ENCODE assay signal across 19 cellular contexts in the genomic region with DNA sequence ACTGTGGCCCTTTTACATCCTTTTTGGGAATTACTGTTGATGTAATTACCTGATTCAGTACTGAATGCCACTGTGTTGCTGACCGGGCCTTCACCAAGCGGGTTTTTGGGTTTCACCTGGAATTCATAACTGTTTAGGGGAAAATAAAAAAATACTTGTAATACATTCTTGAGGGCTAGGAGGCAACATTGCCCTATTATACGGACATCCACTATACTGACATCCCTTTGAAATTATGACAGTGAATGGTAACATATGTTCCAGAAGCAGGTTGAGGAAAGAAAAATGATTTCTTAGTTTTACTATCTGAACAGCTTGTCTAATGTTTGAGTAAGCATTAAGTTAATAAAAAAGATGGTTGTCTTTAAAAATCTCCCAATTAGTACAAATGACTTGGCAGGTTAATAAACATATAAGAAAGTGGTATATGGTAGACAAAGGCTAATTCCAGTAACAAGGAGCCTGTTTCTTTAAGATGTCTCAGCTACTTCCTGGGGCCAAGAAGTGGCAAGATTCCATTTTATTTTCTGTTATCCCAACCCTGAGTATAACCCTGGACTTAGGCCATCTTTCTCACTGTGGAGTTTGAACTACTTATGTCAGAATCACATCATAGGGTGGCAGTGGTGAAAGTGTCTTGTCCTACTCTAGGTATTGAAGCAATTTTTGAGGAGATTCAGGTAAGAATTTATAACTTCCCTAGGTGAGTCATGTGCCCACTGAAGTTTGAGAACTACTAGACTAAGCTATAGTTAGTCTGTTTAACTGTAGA. TPM values are rescaled to one million over a fixed set of nuclear protein-coding genes. Genes with fewer than 3 reads are reported as not detected.
DNase-seq lines count a peak whose midpoint lies in the region; ATAC-seq and TF ChIP-seq lines count a peak whose summit lies in the region.
"Had no signal": no experiment of that assay in that cellular context is flagged by ENCODE, and none has a peak within 500 bp of the region (broad histone marks: within the 10 kb centered on the region; RNA-seq: fewer than 3 reads in every experiment).

No MANE protein-coding gene starts in this region.

- no peak for TF ChIP-seq CTCF in osteoblast (IDR thresholded peaks at IDR 0.05; ENCODE audit: extremely low read depth, low read depth, low read length)
- no peak for TF ChIP-seq CTCF in progenitor cell of endocrine pancreas (IDR thresholded peaks at IDR 0.05; ENCODE audit: unreplicated experiment)

- DNase-seq in Karpas-422, result peak; percentile 19
- DNase-seq in SK-N-MC (ENCODE audit: low read depth, low spot score), result no peak
- peak; percentile 52 for DNase-seq in fibroblast of peridontal ligament (ENCODE audit: extremely low read depth)
- no peak for DNase-seq in osteoblast (ENCODE audit: insufficient read length, low spot score, missing footprints)
- DNase-seq in progenitor cell of endocrine pancreas (ENCODE audit: low spot score, unreplicated experiment), result no peak
- DNase-seq in 8988T, result no peak
- DNase-seq in stimulated activated CD8-positive, alpha-beta memory T cell treated with anti-CD3 and anti-CD28 coated beads, Interleukin-4, amount 100 ng/mL, for 48 hours, result no peak
- DNase-seq: activated CD4-positive, alpha-beta T cell treated with anti-CD3 and anti-CD28 coated beads, Interleukin-2, amount 50 U/mL, for 1 hour; activated CD8-positive, alpha-beta memory T cell treated with anti-CD3 and anti-CD28 coated beads, Interleukin-2, amount 50 U/mL, for 4 hours; activated gamma-delta T cell treated with Interleukin-2 at 50 U/mL for 16 hours; anterior cingulate cortex; BE2C; GOT3; hippocampal formation; mesenchymal stem cell; naive thymus-derived CD4-positive, alpha-beta T cell; NCI-H1436; stimulated activated CD4-positive, alpha-beta T cell treated with anti-CD3 and anti-CD28 coated beads, Interleukin-4, amount 100 ng/mL, for 24 hours had no signal

- H3K4me1 ChIP-seq in Karpas-422 (ENCODE audit: low read length), result no peaks in the 10 kb centered on the region
- peaks cover 10% of the 10 kb centered on the region for H3K4me1 ChIP-seq in osteoblast (ENCODE audit: insufficient read depth, low read length)
- H3K4me1 ChIP-seq: BE2C had no signal

- no peaks in the 10 kb centered on the region for H3K9me3 Mint-ChIP-seq in progenitor cell of endocrine pancreas (ENCODE audit: low read depth)
- H3K9me3 Mint-ChIP-seq: naive thymus-derived CD4-positive, alpha-beta T cell had no signal

- H3K27ac ChIP-seq in Karpas-422 (ENCODE audit: low read length) (no peak overlapping the region), SK-N-MC (0 out of 2 replicates have a peak overlapping the region, but pooled peaks have one; percentile 5), osteoblast (ENCODE audit: low read depth, low read length) (peak overlapping the region; percentile 4)

- no peak overlapping the region for H3K27ac Mint-ChIP-seq in progenitor cell of endocrine pancreas
- H3K27ac Mint-ChIP-seq: naive thymus-derived CD4-positive, alpha-beta T cell had no signal

- H3K36me3 Mint-ChIP-seq in progenitor cell of endocrine pancreas (ENCODE audit: insufficient read depth), result peaks cover 15% of the 10 kb centered on the region

- H4K20me1 ChIP-seq in Karpas-422 (ENCODE audit: insufficient read depth, low read depth, low read length) (peaks cover 4% of the 10 kb centered on the region; the same call in 1 of the 2 replicates), osteoblast (ENCODE audit: insufficient read depth, low read length) (no peaks in the 10 kb centered on the region)

- no peaks in the 10 kb centered on the region for H3K27me3 ChIP-seq in Karpas-422 (ENCODE audit: low read length)
- H3K27me3 ChIP-seq in osteoblast (ENCODE audit: insufficient read depth, low read length), result no peaks in the 10 kb centered on the region
- H3K27me3 ChIP-seq: BE2C had no signal

- H3K36me3 ChIP-seq in Karpas-422 (ENCODE audit: insufficient read depth, low read length) (peaks cover 16% of the 10 kb centered on the region; the same call in 1 of the 2 replicates), SK-N-MC (ENCODE audit: insufficient read depth, low read length) (peaks cover 52% of the 10 kb centered on the region), osteoblast (ENCODE audit: insufficient read depth, low read length) (peaks cover 61% of the 10 kb centered on the region)

- no peaks in the 10 kb centered on the region for H3K9me2 ChIP-seq in Karpas-422 (replicated peaks; ENCODE audit: insufficient read depth, low read length)

- no peaks in the 10 kb centered on the region for H3K79me2 ChIP-seq in Karpas-422 (ENCODE audit: low read length)
- no peaks in the 10 kb centered on the region for H3K79me2 ChIP-seq in osteoblast (ENCODE audit: insufficient read depth, low read length)

- peaks cover 2% of the 10 kb centered on the region for H3K4me1 Mint-ChIP-seq in progenitor cell of endocrine pancreas (ENCODE audit: low read depth)

- no peak overlapping the region for H3K4me3 ChIP-seq in Karpas-422 (ENCODE audit: low read length)
- H3K4me3 ChIP-seq in SK-N-MC, result no peak overlapping the region
- H3K4me3 ChIP-seq in osteoblast (ENCODE audit: insufficient read depth, low read length), result no peak overlapping the region

- no peak overlapping the region for H3K4me3 Mint-ChIP-seq in progenitor cell of endocrine pancreas (ENCODE audit: low read depth)
- H3K4me3 Mint-ChIP-seq: naive thymus-derived CD4-positive, alpha-beta T cell had no signal

- H3K9ac ChIP-seq in Karpas-422 (ENCODE audit: low read length), result no peak overlapping the region
- H3K9ac ChIP-seq in SK-N-MC (ENCODE audit: insufficient read length), result no peak overlapping the region

- ATAC-seq in GM21381 (IDR thresholded peaks at IDR 0.05; ENCODE audit: unreplicated experiment), result no peak
- ATAC-seq: naive thymus-derived CD4-positive, alpha-beta T cell had no signal

- H3K27me3 Mint-ChIP-seq in progenitor cell of endocrine pancreas, result no peaks in the 10 kb centered on the region
- H3K27me3 Mint-ChIP-seq: naive thymus-derived CD4-positive, alpha-beta T cell had no signal

- H3K9me3 ChIP-seq in Karpas-422 (ENCODE audit: low read length) (no peaks in the 10 kb centered on the region), SK-N-MC (ENCODE audit: low read depth, low read length) (no peaks in the 10 kb centered on the region), osteoblast (ENCODE audit: low read depth, low read length) (no peaks in the 10 kb centered on the region)
- H3K9me3 ChIP-seq: BE2C had no signal

- H2AFZ ChIP-seq in Karpas-422 (ENCODE audit: low read length) (no peak overlapping the region), osteoblast (ENCODE audit: low read length) (no peak overlapping the region)

- H3K4me2 ChIP-seq in Karpas-422 (ENCODE audit: low read depth, low read length, poor library complexity, severe bottlenecking) (no peak overlapping the region), osteoblast (ENCODE audit: insufficient read depth, low read length) (no peak overlapping the region)

RNA-seq across cellular contexts. Expression of gene TFG, which starts 45.5 kb away (rescaled TPM):
- total RNA-seq in Karpas-422 (2014; rRNA removed; shearing (Covaris generic); ENCODE audit: low replicate concordance), result 29.4 and 65.3 TPM in 2 replicates
- total RNA-seq in osteoblast (81.4 and 89.0 TPM in 2 replicates), progenitor cell of endocrine pancreas (108 and 111 TPM in 2 replicates)

Comparison
In these comparisons a context has a peak if more than half of its experiments do, and no peak if none do; other contexts are left out.
1. DNase-seq: peak in Karpas-422 (single experiment) and fibroblast of peridontal ligament (single experiment); none in SK-N-MC (single experiment), osteoblast (single experiment), progenitor cell of endocrine pancreas (single experiment), 8988T (single experiment) and stimulated activated CD8-positive, alpha-beta memory T cell treated with anti-CD3 and anti-CD28 coated beads, Interleukin-4, amount 100 ng/mL, for 48 hours (single experiment).